In the genomic region with DNA sequence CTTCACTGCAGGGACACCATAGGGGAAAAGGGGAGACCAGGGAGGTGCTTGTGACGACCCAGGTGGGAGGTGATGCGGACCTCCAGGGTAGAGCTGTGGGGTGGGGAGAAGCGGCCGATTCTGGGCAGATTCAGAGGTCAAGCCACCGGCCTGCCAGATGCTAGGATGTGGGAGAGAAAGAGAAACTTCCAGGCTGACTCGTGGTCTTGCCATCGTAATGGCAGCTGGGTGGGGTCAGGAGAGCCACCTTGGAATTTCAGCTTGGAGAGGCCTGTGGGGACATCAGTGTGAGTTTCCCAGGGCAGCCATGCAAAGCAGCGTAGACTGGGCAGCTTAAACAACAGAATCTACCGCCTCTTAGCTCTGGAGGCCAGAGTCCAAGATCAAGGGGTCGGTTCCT, we compare ENCODE assay signal across 19 cellular contexts.
"Had no signal": no experiment of that assay in that cellular context is flagged by ENCODE, and none has a peak within 500 bp of the region (broad histone marks: within the 10 kb centered on the region; RNA-seq: fewer than 3 reads in every experiment).

No MANE protein-coding gene starts in this region.

- H3K9me3 ChIP-seq: heart left ventricle, psoas muscle, right lobe of liver, spleen, thoracic aorta, transverse colon had no signal

- DNase-seq: cortex of kidney; effector memory CD4-positive, alpha-beta T cell; hippocampal formation; mammary epithelial cell; nephron progenitor cell; retina; right lobe of liver; spleen; stimulated activated CD4-positive, alpha-beta T cell treated with anti-CD3 and anti-CD28 coated beads, Interleukin-15, amount 100 ng/mL, for 24 hours; stimulated activated CD4-positive, alpha-beta T cell treated with anti-CD3 and anti-CD28 coated beads, Interleukin-1b, Interleukin-23, amount 100 ng/mL, for 48 hours; stimulated activated CD4-positive, alpha-beta T cell treated with anti-CD3 and anti-CD28 coated beads, Interleukin-4, amount 100 ng/mL, for 4 hours; stimulated activated naive B cell treated with anti-CD40 and anti-IgM and Interleukin-4, amounts not matched to agents 10 μg/mL and 1 μg/mL and 100 μg/mL, for 72 hours; stimulated activated naive CD8-positive, alpha-beta T cell treated with anti-CD3 and anti-CD28 coated beads, Interleukin-15, amount 100 ng/mL, for 72 hours; transverse colon had no signal

- H3K36me3 Mint-ChIP-seq: stimulated activated naive B cell treated with anti-CD40 and anti-IgM and Interleukin-4, amounts not matched to agents 10 μg/mL and 1 μg/mL and 100 μg/mL, for 72 hours had no signal

- H3K27ac ChIP-seq: dorsolateral prefrontal cortex, heart left ventricle, psoas muscle, right lobe of liver, spleen, thoracic aorta, transverse colon had no signal

- H3K36me3 ChIP-seq: heart left ventricle, right lobe of liver, spleen, thoracic aorta, transverse colon had no signal

- H3K4me3 Mint-ChIP-seq: nephron progenitor cell; stimulated activated naive B cell treated with anti-CD40 and anti-IgM and Interleukin-4, amounts not matched to agents 10 μg/mL and 1 μg/mL and 100 μg/mL, for 72 hours; stimulated activated naive CD8-positive, alpha-beta T cell treated with anti-CD3 and anti-CD28 coated beads, Interleukin-15, amount 100 ng/mL, for 72 hours had no signal

- H3K4me1 ChIP-seq: right lobe of liver, spleen had no signal

- ATAC-seq: esophagus mucosa; heart left ventricle; psoas muscle; right lobe of liver; stimulated activated naive B cell treated with anti-CD40 and anti-IgM and Interleukin-4, amounts not matched to agents 10 μg/mL and 1 μg/mL and 100 μg/mL, for 72 hours; stimulated activated naive CD8-positive, alpha-beta T cell treated with anti-CD3 and anti-CD28 coated beads, Interleukin-15, amount 100 ng/mL, for 72 hours had no signal

- H3K27me3 Mint-ChIP-seq: stimulated activated naive CD8-positive, alpha-beta T cell treated with anti-CD3 and anti-CD28 coated beads, Interleukin-15, amount 100 ng/mL, for 72 hours had no signal

- H3K27me3 ChIP-seq: dorsolateral prefrontal cortex, heart left ventricle, right lobe of liver, transverse colon had no signal

- H3K27ac Mint-ChIP-seq: stimulated activated naive B cell treated with anti-CD40 and anti-IgM and Interleukin-4, amounts not matched to agents 10 μg/mL and 1 μg/mL and 100 μg/mL, for 72 hours had no signal

- H3K9me3 Mint-ChIP-seq: nephron progenitor cell; stimulated activated naive B cell treated with anti-CD40 and anti-IgM and Interleukin-4, amounts not matched to agents 10 μg/mL and 1 μg/mL and 100 μg/mL, for 72 hours; stimulated activated naive CD8-positive, alpha-beta T cell treated with anti-CD3 and anti-CD28 coated beads, Interleukin-15, amount 100 ng/mL, for 72 hours had no signal

- H3K4me3 ChIP-seq: dorsolateral prefrontal cortex, heart left ventricle, psoas muscle, right lobe of liver, spleen, thoracic aorta, transverse colon had no signal

- H3K4me1 Mint-ChIP-seq: stimulated activated naive B cell treated with anti-CD40 and anti-IgM and Interleukin-4, amounts not matched to agents 10 μg/mL and 1 μg/mL and 100 μg/mL, for 72 hours; stimulated activated naive CD8-positive, alpha-beta T cell treated with anti-CD3 and anti-CD28 coated beads, Interleukin-15, amount 100 ng/mL, for 72 hours had no signal
